In genomic region chr22:46013460-46014416, GRCh38 we compare ENCODE assay signal across 1 cellular context.
TF ChIP-seq lines count a peak whose summit lies in the region.

No MANE protein-coding gene starts in this region.

TF ChIP-seq in H1, 55 proteins besides CTCF, POLR2A, EP300 and RAD21 (continued from another document):
- TF ChIP-seq SUZ12 (IDR thresholded peaks at IDR 0.05; ENCODE audit: low read length) (no peak), SRF (IDR thresholded peaks at IDR 0.05; ENCODE audit: low read depth, low read length) (no peak), GTF2F1 (IDR thresholded peaks at IDR 0.05; ENCODE audit: borderline replicate concordance, low read depth, low read length) (0 out of 2 replicates have a peak, but pooled peaks have one; percentile 11), PHF8 (conservative IDR thresholded peaks at IDR 0.05; ENCODE audit: low read depth, low read length) (peak; percentile 68), RNF2 (IDR thresholded peaks at IDR 0.05; ENCODE audit: borderline replicate concordance, low read depth, low read length, missing control alignments, poor library complexity, severe bottlenecking) (no peak), BCL11A (IDR thresholded peaks at IDR 0.05; ENCODE audit: low read depth in 2 of 2, low read length in 2 of 2) (no peak), CHD1 (IDR thresholded peaks at IDR 0.05; ENCODE audit: low read depth, low read length) (no peak), SP1 (IDR thresholded peaks at IDR 0.05; ENCODE audit: low read depth, low read length) (no peak), GABPA (IDR thresholded peaks at IDR 0.05; ENCODE audit: borderline replicate concordance, insufficient read depth, low read length) (no peak), TEAD4 (IDR thresholded peaks at IDR 0.05; ENCODE audit: low read depth, low read length) (0 out of 2 replicates have a peak, but pooled peaks have one; percentile 33), CTBP2 (IDR thresholded peaks at IDR 0.05; ENCODE audit: borderline replicate concordance, insufficient read depth, insufficient read length, low read length) (no peak), USF2 (IDR thresholded peaks at IDR 0.05; ENCODE audit: low read length) (no peak), HDAC2 (IDR thresholded peaks at IDR 0.05; ENCODE audit: borderline replicate concordance in 1 of 2, low read depth in 2 of 2, low read length in 2 of 2) (no peak), TAF1 (IDR thresholded peaks at IDR 0.05; ENCODE audit: low read depth, low read length) (peak; percentile 54), KDM4A (IDR thresholded peaks at IDR 0.05; ENCODE audit: low read depth, low read length, severe bottlenecking) (peak; percentile 80), TBP (IDR thresholded peaks at IDR 0.05; ENCODE audit: low read depth, low read length) (no peak; the same call in 1 of the 2 replicates), POU5F1 (IDR thresholded peaks at IDR 0.05; ENCODE audit: low read depth, low read length) (no peak), TCF12 (IDR thresholded peaks at IDR 0.05; ENCODE audit: low read depth, low read length) (peak; percentile 54; the same call in 1 of the 2 replicates), BACH1 (IDR thresholded peaks at IDR 0.05; ENCODE audit: low read length) (peak; percentile 76), RFX5 (IDR thresholded peaks at IDR 0.05; ENCODE audit: borderline replicate concordance, low read depth, low read length) (no peak), FOSL1 (IDR thresholded peaks at IDR 0.05; ENCODE audit: insufficient read depth, low read depth, low read length) (no peak), SIX5 (IDR thresholded peaks at IDR 0.05; ENCODE audit: low read depth, low read length) (no peak), CBX8 (IDR thresholded peaks at IDR 0.05; ENCODE audit: borderline replicate concordance, low read depth, low read length) (no peak), KDM5A (IDR thresholded peaks at IDR 0.05; ENCODE audit: low read length) (no peak), POLR2AphosphoS5 (IDR thresholded peaks at IDR 0.05; ENCODE audit: low read depth, low read length) (no peak; the same call in 1 of the 2 replicates), CREB1 (IDR thresholded peaks at IDR 0.05) (no peak), ATF2 (IDR thresholded peaks at IDR 0.05; ENCODE audit: low read length) (no peak; the same call in 1 of the 2 replicates), YY1 (IDR thresholded peaks at IDR 0.05; ENCODE audit: low read depth, low read length) (no peak; the same call in 1 of the 2 replicates), E2F6 (IDR thresholded peaks at IDR 0.05) (no peak), NRF1 (IDR thresholded peaks at IDR 0.05; ENCODE audit: low read depth, low read length) (no peak), EZH2 (IDR thresholded peaks at IDR 0.05; ENCODE audit: low read depth, low read length, severe bottlenecking) (no peak), ATF3 (IDR thresholded peaks at IDR 0.05; ENCODE audit: insufficient read depth, low read depth, low read length) (no peak), TAF7 (optimal IDR thresholded peaks at IDR 0.05; ENCODE audit: borderline replicate concordance, low read depth, low read length) (no peak), BRCA1 (IDR thresholded peaks at IDR 0.05; ENCODE audit: low read depth, low read length) (no peak), KDM1A (IDR thresholded peaks at IDR 0.05; ENCODE audit: borderline replicate concordance, low read length) (no peak), SP4 (IDR thresholded peaks at IDR 0.05; ENCODE audit: low read length) (no peak), JUN (IDR thresholded peaks at IDR 0.05; ENCODE audit: low read depth, low read length) (0 out of 2 replicates have a peak, but pooled peaks have one; percentile 12), SAP30 (IDR thresholded peaks at IDR 0.05; ENCODE audit: insufficient read depth, insufficient replicate concordance, low read length) (no peak), NANOG (IDR thresholded peaks at IDR 0.05; ENCODE audit: insufficient read depth, low read depth, low read length, poor library complexity, severe bottlenecking) (no peak), CBX5 (IDR thresholded peaks at IDR 0.05; ENCODE audit: low read depth, low read length) (no peak), MAX (IDR thresholded peaks at IDR 0.05) (0 out of 2 replicates have a peak, but pooled peaks have one; percentile 49), MAFK (IDR thresholded peaks at IDR 0.05; ENCODE audit: low read depth, low read length) (peak; percentile 55; the same call in 1 of the 2 replicates), CHD7 (IDR thresholded peaks at IDR 0.05; ENCODE audit: insufficient replicate concordance, low read length) (no peak)
